In the genomic region with DNA sequence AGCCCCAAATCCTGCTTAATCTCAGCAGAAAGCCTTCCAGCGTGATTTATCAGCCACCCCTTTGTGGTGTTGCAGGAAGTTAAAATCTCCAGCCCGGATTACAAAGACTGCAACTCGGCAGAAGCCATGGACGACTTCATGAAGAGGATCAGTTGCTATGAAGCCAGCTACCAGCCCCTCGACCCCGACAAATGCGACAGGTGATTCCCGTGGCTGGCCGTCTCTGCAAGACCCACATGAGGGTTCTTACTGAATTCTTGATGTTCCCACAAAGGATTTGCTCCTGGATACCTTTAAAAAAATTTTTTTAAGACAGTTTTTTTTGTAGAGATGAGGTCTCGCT, we compare ENCODE assay signal across 22 cellular contexts. TPM values are rescaled to one million over a fixed set of nuclear protein-coding genes. Genes with fewer than 3 reads are reported as not detected.
DNase-seq lines count a peak whose midpoint lies in the region; ATAC-seq and TF ChIP-seq lines count a peak whose summit lies in the region.
"Had no signal": no experiment of that assay in that cellular context is flagged by ENCODE, and none has a peak within 500 bp of the region (broad histone marks: within the 10 kb centered on the region; RNA-seq: fewer than 3 reads in every experiment).

No MANE protein-coding gene starts in this region.

- peak overlapping the region; percentile 5 for H2BK12ac ChIP-seq in trophoblast cell (ENCODE audit: low read length)

- peak overlapping the region; percentile 10 for H2BK120ac ChIP-seq in trophoblast cell (ENCODE audit: insufficient read depth, low read length, poor library complexity)

- H3K27me3 ChIP-seq in BLaER1 (no peaks in the 10 kb centered on the region), RWPE2 (ENCODE audit: insufficient read depth, poor library complexity, severe bottlenecking) (no peaks in the 10 kb centered on the region), trophoblast cell (ENCODE audit: insufficient read depth, low read length) (no peaks in the 10 kb centered on the region)
- H3K27me3 ChIP-seq: esophagus squamous epithelium, hepatocyte, left lung, transverse colon had no signal

- H3K36me3 ChIP-seq in BLaER1 (peaks cover 83% of the 10 kb centered on the region), RWPE2 (ENCODE audit: low read depth) (peaks cover 86% of the 10 kb centered on the region), trophoblast cell (ENCODE audit: control insufficient read depth in 1 of 2, insufficient read depth in 2 of 2, low read length in 2 of 2) (peaks cover 85 to 90% of the 10 kb centered on the region in 2 experiments)

- H2BK5ac ChIP-seq in trophoblast cell (ENCODE audit: low read depth, low read length, poor library complexity): peak overlapping the region; percentile 6

- H3K23ac ChIP-seq in trophoblast cell (ENCODE audit: low read length): no peak overlapping the region

- H3K9me3 ChIP-seq in BLaER1 (no peaks in the 10 kb centered on the region), RWPE2 (ENCODE audit: severe bottlenecking) (no peaks in the 10 kb centered on the region), trophoblast cell (ENCODE audit: insufficient read depth, low read depth, low read length) (peaks cover 16% of the 10 kb centered on the region)
- H3K9me3 ChIP-seq: esophagus squamous epithelium, left lung, transverse colon had no signal

- H3K4me3 ChIP-seq in BLaER1 (no peak overlapping the region), RWPE2 (ENCODE audit: severe bottlenecking) (no peak overlapping the region), trophoblast cell (ENCODE audit: low read depth, low read length) (no peak overlapping the region)
- H3K4me3 ChIP-seq: esophagus squamous epithelium, hepatocyte, left lung, transverse colon had no signal

- H4K12ac ChIP-seq in trophoblast cell (ENCODE audit: low read depth, low read length): no peak overlapping the region

- no peak overlapping the region for H3K18ac ChIP-seq in trophoblast cell (ENCODE audit: low read length)

- no CpG with 5 or more reads among the region's 10 CpGs for WGBS in trophoblast cell (ENCODE audit: extremely low coverage, insufficient coverage, insufficient read length)

- H3K4me2 ChIP-seq in BLaER1: peak overlapping the region; percentile 72
- no peak overlapping the region for H3K4me2 ChIP-seq in trophoblast cell (ENCODE audit: low read length)
- H3K4me2 ChIP-seq: hepatocyte had no signal

- H3K79me1 ChIP-seq in trophoblast cell (ENCODE audit: low read length): peaks cover 34% of the 10 kb centered on the region

- peak overlapping the region; percentile 23 for H4K8ac ChIP-seq in trophoblast cell (ENCODE audit: low read depth, low read length)

- ATAC-seq in RWPE2 (ENCODE audit: low read depth) (no peak), GM18907 (IDR thresholded peaks at IDR 0.05; ENCODE audit: unreplicated experiment) (no peak), left colon (no peak)
- ATAC-seq: left lung; naive thymus-derived CD4-positive, alpha-beta T cell; PC-3 had no signal

- peak overlapping the region; percentile 10 for H4K91ac ChIP-seq in trophoblast cell (ENCODE audit: low read depth, low read length)

- H2AK5ac ChIP-seq in trophoblast cell (ENCODE audit: low read length): no peak overlapping the region

- no peak overlapping the region for H2AFZ ChIP-seq in trophoblast cell (ENCODE audit: insufficient read depth, low read length, poor library complexity)
- H2AFZ ChIP-seq: hepatocyte had no signal

- no peak overlapping the region for H3K14ac ChIP-seq in trophoblast cell (ENCODE audit: low read length)

- intact Hi-C loops in left colon (cut with DNase I, micrococcal nuclease): no loop called here

- peaks cover 13% of the 10 kb centered on the region for H3K79me2 ChIP-seq in trophoblast cell (ENCODE audit: control insufficient read depth, insufficient read depth, low read length, poor library complexity)
- H3K79me2 ChIP-seq: hepatocyte had no signal

- H3K27ac ChIP-seq in BLaER1: peak overlapping the region; percentile 58; the same call in 1 of the 2 replicates
- H3K27ac ChIP-seq in RWPE2 (ENCODE audit: poor library complexity, severe bottlenecking): peak overlapping the region; percentile 89
- H3K27ac ChIP-seq in epithelial cell of prostate: peak overlapping the region; percentile 81
- peak overlapping the region; percentile 44 for H3K27ac ChIP-seq in trophoblast cell (ENCODE audit: low read depth, low read length)
- H3K27ac ChIP-seq: HL-60, left lung, transverse colon had no signal

- no peak overlapping the region for H3K4ac ChIP-seq in trophoblast cell (ENCODE audit: low read depth, low read length)

- no peak for TF ChIP-seq CTCF in RWPE2 (IDR thresholded peaks at IDR 0.05; ENCODE audit: poor library complexity, severe bottlenecking)

- H4K20me1 ChIP-seq in BLaER1: peaks cover 100% of the 10 kb centered on the region

- H3K9ac ChIP-seq in BLaER1 (no peak overlapping the region; the same call in 1 of the 2 replicates), trophoblast cell (ENCODE audit: low read length) (no peak overlapping the region)

- H3K4me1 ChIP-seq in BLaER1: peaks cover 84% of the 10 kb centered on the region
- peaks cover 19% of the 10 kb centered on the region for H3K4me1 ChIP-seq in RWPE2 (ENCODE audit: insufficient read depth, poor library complexity, severe bottlenecking)
- peaks cover 34 to 41% of the 10 kb centered on the region in 2 experiments for H3K4me1 ChIP-seq in trophoblast cell (ENCODE audit: control insufficient read depth in 1 of 2, insufficient read depth in 2 of 2, low read length in 2 of 2)
- H3K4me1 ChIP-seq: transverse colon had no signal

- no peak for DNase-seq in RWPE2 (ENCODE audit: low spot score)
- DNase-seq in epithelial cell of prostate (ENCODE audit: low read depth, low spot score): no peak
- DNase-seq in trophoblast cell: no peak
- no peak for DNase-seq in iPS-NIHi11 (ENCODE audit: low spot score)
- no peak for DNase-seq in GOT3 (lab: John Stamatoyannopoulos, UW)
- DNase-seq in left colon: no peak
- DNase-seq: activated CD4-positive, alpha-beta T cell treated with anti-CD3 and anti-CD28 coated beads, Interleukin-2, amount 10 ng/mL, durations not matched to agents 7 days and 5 days; CD4-positive, alpha-beta memory T cell; esophagus squamous epithelium; foreskin melanocyte; Karpas-422; left lung; naive thymus-derived CD4-positive, alpha-beta T cell; NCI-H146; PC-3; Right ventricle myocardium superior; T-helper 9 cell; transverse colon had no signal

RNA-seq across cellular contexts. Expression of gene PFKFB3, which starts 16.7 kb away (rescaled TPM):
- 45.0 and 46.4 TPM in 2 replicates for polyA plus RNA-seq in trophoblast cell (2013)
- total RNA-seq in left colon: 10 to 100 TPM; 19.1 to 20.2 TPM
